In genomic region chr4:2812985-2813384, GRCh38 we compare ENCODE assay signal across 8 cellular contexts. TPM values are rescaled to one million over a fixed set of nuclear protein-coding genes. Genes with fewer than 3 reads are reported as not detected.
A peak's percentile ranks its signal among the peaks of the same experiment; 100 is the strongest.
DNase-seq lines count a peak whose midpoint lies in the region; ATAC-seq and TF ChIP-seq lines count a peak whose summit lies in the region.

No MANE protein-coding gene starts in this region.

- TF ChIP-seq POLR2A in thyroid gland (IDR thresholded peaks at IDR 0.05): no peak
- no peak for TF ChIP-seq POLR2A in GM18505 (IDR thresholded peaks at IDR 0.05; ENCODE audit: borderline replicate concordance, extremely low read depth, insufficient read depth, insufficient read length)

- peaks cover 57% of the 10 kb centered on the region for H3K4me1 Mint-ChIP-seq in activated T-cell treated with anti-CD3 and anti-CD28 coated beads, Interleukin-2, amount 50 U/mL, for 24 hours (ENCODE audit: low read depth)
- peaks cover 51% of the 10 kb centered on the region for H3K4me1 Mint-ChIP-seq in T-helper 17 cell

- no peak for TF ChIP-seq CTCF in thyroid gland (IDR thresholded peaks at IDR 0.05)

- intact Hi-C loops in right cardiac atrium (cut with DNase I) (loop anchor here in 1 of 4 donors (10.0 kb wide), 1 partner anchor 48 kb away; no protein-coding TSS in a partner anchor), thyroid gland (cut with DNase I) (no loop called here)

- H3K27ac ChIP-seq in right cardiac atrium (ENCODE audit: low read length): no peak overlapping the region
- peak overlapping the region; percentile 65 to 73 (median 68) for H3K27ac ChIP-seq in thyroid gland

- ATAC-seq in T-helper 17 cell (no peak), right cardiac atrium (peak in 1 of 2 donors; percentile 28), GM18505 (IDR thresholded peaks at IDR 0.05; ENCODE audit: unreplicated experiment) (no peak)

- peak overlapping the region; percentile 99 for H3K27ac Mint-ChIP-seq in activated T-cell treated with anti-CD3 and anti-CD28 coated beads, Interleukin-2, amount 50 U/mL, for 24 hours
- peak overlapping the region; percentile 99 for H3K27ac Mint-ChIP-seq in T-helper 17 cell

- 44% methylated on average over 12 of the region's 12 CpGs for WGBS in right cardiac atrium
- 57 to 73% methylated on average over 8 to 12 of the region's 12 CpGs for WGBS in thyroid gland, 2 donors

- H3K9me3 ChIP-seq in T-helper 17 cell (ENCODE audit: control insufficient read depth, low read length, poor library complexity, severe bottlenecking) (no peaks in the 10 kb centered on the region), right cardiac atrium (ENCODE audit: control insufficient read depth, low read length) (no peaks in the 10 kb centered on the region), thyroid gland (no peaks in the 10 kb centered on the region)

- H3K4me3 Mint-ChIP-seq in activated T-cell treated with anti-CD3 and anti-CD28 coated beads, Interleukin-2, amount 50 U/mL, for 24 hours: peak overlapping the region; percentile 94
- peak overlapping the region; percentile 99 for H3K4me3 Mint-ChIP-seq in T-helper 17 cell

- peak overlapping the region; percentile 3 for H3K4me3 ChIP-seq in right cardiac atrium (ENCODE audit: low read length)
- peak overlapping the region in 1 of 3 donors; percentile 26 for H3K4me3 ChIP-seq in thyroid gland (replicated peaks in 1 of 3)

- H3K36me3 ChIP-seq in thyroid gland: no peaks in the 10 kb centered on the region

- H3K36me3 Mint-ChIP-seq in activated T-cell treated with anti-CD3 and anti-CD28 coated beads, Interleukin-2, amount 50 U/mL, for 24 hours (ENCODE audit: low read depth): peaks cover 51% of the 10 kb centered on the region
- peaks cover 6% of the 10 kb centered on the region for H3K36me3 Mint-ChIP-seq in T-helper 17 cell (ENCODE audit: low read depth)

- H3K4me1 ChIP-seq in right cardiac atrium (ENCODE audit: control insufficient read depth, insufficient read depth, low read length) (peaks cover 14% of the 10 kb centered on the region), thyroid gland (peaks cover 15 to 58% of the 10 kb centered on the region in 2 donors)

- no peaks in the 10 kb centered on the region for H3K27me3 Mint-ChIP-seq in activated T-cell treated with anti-CD3 and anti-CD28 coated beads, Interleukin-2, amount 50 U/mL, for 24 hours
- no peaks in the 10 kb centered on the region for H3K27me3 Mint-ChIP-seq in T-helper 17 cell

- DNase-seq in activated T-cell treated with anti-CD3 and anti-CD28 coated beads, Interleukin-2, amount 50 U/mL, for 24 hours: no peak
- no peak for DNase-seq in activated T-cell treated with anti-CD3 and anti-CD28 coated beads for 4 hours
- no peak for DNase-seq in T-helper 17 cell
- DNase-seq in right cardiac atrium: no peak
- no peak for DNase-seq in thyroid gland
- DNase-seq in LoVo (ENCODE audit: low spot score): no peak
- no peak for DNase-seq in islet precursor cell

- H3K9me3 Mint-ChIP-seq in activated T-cell treated with anti-CD3 and anti-CD28 coated beads, Interleukin-2, amount 50 U/mL, for 24 hours: peaks cover 2% of the 10 kb centered on the region

- no peaks in the 10 kb centered on the region for H3K27me3 ChIP-seq in right cardiac atrium (ENCODE audit: control insufficient read depth, insufficient read depth)
- no peaks in the 10 kb centered on the region for H3K27me3 ChIP-seq in thyroid gland

RNA-seq across cellular contexts. Expression of gene SH3BP2, which starts 20.1 kb away (rescaled TPM):
- 10 to 100 TPM; 36.0 to 62.0 TPM for total RNA-seq in T-helper 17 cell
- total RNA-seq in right cardiac atrium: 10 to 100 TPM; 20.5 to 28.8 (median 26.3) TPM
- 21.7 TPM for polyA plus RNA-seq in right cardiac atrium
- total RNA-seq in thyroid gland: 10 to 100 TPM; 29.6 to 43.5 (median 36.7) TPM

RNA-seq across cellular contexts. Expression of gene ADD1, which starts 30.7 kb away (rescaled TPM):
- total RNA-seq in T-helper 17 cell (100 to 1,000 TPM; 211 to 228 TPM), right cardiac atrium (100 to 1,000 TPM; 215 to 256 (median 236) TPM), thyroid gland (100 to 1,000 TPM; 190 to 222 (median 194) TPM)
- polyA plus RNA-seq in right cardiac atrium: 207 TPM

RNA-seq across cellular contexts. Expression of gene TNIP2, which starts 56.8 kb away (rescaled TPM):
- total RNA-seq in T-helper 17 cell: 10 to 100 TPM; 66.0 to 72.5 TPM
- 10 to 100 TPM; 20.2 to 28.0 (median 24.6) TPM for total RNA-seq in right cardiac atrium
- polyA plus RNA-seq in right cardiac atrium: 24.9 TPM
- 10 to 100 TPM; 44.7 to 65.4 (median 52.2) TPM for total RNA-seq in thyroid gland
